Comparison of ENCODE assay signal across 2 cellular contexts in the genomic region with DNA sequence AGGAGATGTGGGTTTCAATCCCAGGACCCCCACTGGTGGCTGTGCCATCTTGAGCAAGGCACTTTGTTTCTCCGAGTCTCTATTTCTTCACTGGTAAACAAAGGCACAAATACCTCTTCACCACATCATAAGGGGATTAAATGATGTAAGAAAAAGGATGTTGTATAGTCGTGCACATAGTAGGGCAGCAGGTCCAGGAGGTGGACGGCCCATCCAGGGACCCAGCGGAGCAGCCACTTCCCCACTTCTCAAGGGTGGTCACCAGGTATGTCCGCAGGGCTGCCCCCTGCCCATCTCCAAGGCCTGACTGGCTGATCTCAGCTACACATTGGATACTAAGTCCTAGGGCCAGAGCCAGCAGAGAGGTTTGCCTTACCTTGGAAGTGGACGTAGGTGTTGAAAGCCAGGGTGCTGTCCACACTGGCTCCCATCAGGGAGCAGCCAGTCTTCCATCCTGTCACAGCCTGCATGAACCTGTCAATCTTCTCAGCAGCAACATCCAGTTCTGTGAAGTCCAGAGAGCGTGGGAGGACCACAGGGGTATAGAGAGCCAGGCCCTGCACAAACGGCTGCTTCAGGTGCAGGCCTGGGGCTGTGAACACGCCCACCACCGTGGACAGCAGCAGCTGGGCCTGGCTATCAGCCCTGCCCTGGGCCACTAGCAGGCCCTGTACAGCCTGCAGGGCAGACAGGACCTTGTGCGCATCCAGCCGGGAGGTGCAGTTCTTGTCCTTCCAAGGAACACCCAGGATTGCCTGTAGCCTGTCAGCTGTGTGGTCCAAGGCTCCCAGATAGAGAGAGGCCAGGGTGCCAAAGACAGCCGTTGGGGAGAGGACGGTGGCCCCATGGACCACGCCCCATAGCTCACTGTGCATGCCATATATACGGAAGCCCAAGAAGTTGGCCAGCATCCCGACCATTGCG.
TF ChIP-seq lines count a peak whose summit lies in the region.

No MANE protein-coding gene starts in this region.

TF ChIP-seq in H1, 55 proteins besides CTCF, POLR2A, EP300 and RAD21:
- TF ChIP-seq, protein P1, sequence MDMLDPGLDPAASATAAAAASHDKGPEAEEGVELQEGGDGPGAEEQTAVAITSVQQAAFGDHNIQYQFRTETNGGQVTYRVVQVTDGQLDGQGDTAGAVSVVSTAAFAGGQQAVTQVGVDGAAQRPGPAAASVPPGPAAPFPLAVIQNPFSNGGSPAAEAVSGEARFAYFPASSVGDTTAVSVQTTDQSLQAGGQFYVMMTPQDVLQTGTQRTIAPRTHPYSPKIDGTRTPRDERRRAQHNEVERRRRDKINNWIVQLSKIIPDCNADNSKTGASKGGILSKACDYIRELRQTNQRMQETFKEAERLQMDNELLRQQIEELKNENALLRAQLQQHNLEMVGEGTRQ (IDR thresholded peaks at IDR 0.05; ENCODE audit: low read length), result no peak
- TF ChIP-seq HDAC2 (IDR thresholded peaks at IDR 0.05; ENCODE audit: borderline replicate concordance in 1 of 2, low read depth in 2 of 2, low read length in 2 of 2) (no peak), RFX5 (IDR thresholded peaks at IDR 0.05; ENCODE audit: borderline replicate concordance, low read depth, low read length) (no peak), PHF8 (conservative IDR thresholded peaks at IDR 0.05; ENCODE audit: low read depth, low read length) (no peak), GABPA (IDR thresholded peaks at IDR 0.05; ENCODE audit: borderline replicate concordance, insufficient read depth, low read length) (no peak), CBX5 (IDR thresholded peaks at IDR 0.05; ENCODE audit: low read depth, low read length) (no peak)
- TF ChIP-seq, protein P2, sequence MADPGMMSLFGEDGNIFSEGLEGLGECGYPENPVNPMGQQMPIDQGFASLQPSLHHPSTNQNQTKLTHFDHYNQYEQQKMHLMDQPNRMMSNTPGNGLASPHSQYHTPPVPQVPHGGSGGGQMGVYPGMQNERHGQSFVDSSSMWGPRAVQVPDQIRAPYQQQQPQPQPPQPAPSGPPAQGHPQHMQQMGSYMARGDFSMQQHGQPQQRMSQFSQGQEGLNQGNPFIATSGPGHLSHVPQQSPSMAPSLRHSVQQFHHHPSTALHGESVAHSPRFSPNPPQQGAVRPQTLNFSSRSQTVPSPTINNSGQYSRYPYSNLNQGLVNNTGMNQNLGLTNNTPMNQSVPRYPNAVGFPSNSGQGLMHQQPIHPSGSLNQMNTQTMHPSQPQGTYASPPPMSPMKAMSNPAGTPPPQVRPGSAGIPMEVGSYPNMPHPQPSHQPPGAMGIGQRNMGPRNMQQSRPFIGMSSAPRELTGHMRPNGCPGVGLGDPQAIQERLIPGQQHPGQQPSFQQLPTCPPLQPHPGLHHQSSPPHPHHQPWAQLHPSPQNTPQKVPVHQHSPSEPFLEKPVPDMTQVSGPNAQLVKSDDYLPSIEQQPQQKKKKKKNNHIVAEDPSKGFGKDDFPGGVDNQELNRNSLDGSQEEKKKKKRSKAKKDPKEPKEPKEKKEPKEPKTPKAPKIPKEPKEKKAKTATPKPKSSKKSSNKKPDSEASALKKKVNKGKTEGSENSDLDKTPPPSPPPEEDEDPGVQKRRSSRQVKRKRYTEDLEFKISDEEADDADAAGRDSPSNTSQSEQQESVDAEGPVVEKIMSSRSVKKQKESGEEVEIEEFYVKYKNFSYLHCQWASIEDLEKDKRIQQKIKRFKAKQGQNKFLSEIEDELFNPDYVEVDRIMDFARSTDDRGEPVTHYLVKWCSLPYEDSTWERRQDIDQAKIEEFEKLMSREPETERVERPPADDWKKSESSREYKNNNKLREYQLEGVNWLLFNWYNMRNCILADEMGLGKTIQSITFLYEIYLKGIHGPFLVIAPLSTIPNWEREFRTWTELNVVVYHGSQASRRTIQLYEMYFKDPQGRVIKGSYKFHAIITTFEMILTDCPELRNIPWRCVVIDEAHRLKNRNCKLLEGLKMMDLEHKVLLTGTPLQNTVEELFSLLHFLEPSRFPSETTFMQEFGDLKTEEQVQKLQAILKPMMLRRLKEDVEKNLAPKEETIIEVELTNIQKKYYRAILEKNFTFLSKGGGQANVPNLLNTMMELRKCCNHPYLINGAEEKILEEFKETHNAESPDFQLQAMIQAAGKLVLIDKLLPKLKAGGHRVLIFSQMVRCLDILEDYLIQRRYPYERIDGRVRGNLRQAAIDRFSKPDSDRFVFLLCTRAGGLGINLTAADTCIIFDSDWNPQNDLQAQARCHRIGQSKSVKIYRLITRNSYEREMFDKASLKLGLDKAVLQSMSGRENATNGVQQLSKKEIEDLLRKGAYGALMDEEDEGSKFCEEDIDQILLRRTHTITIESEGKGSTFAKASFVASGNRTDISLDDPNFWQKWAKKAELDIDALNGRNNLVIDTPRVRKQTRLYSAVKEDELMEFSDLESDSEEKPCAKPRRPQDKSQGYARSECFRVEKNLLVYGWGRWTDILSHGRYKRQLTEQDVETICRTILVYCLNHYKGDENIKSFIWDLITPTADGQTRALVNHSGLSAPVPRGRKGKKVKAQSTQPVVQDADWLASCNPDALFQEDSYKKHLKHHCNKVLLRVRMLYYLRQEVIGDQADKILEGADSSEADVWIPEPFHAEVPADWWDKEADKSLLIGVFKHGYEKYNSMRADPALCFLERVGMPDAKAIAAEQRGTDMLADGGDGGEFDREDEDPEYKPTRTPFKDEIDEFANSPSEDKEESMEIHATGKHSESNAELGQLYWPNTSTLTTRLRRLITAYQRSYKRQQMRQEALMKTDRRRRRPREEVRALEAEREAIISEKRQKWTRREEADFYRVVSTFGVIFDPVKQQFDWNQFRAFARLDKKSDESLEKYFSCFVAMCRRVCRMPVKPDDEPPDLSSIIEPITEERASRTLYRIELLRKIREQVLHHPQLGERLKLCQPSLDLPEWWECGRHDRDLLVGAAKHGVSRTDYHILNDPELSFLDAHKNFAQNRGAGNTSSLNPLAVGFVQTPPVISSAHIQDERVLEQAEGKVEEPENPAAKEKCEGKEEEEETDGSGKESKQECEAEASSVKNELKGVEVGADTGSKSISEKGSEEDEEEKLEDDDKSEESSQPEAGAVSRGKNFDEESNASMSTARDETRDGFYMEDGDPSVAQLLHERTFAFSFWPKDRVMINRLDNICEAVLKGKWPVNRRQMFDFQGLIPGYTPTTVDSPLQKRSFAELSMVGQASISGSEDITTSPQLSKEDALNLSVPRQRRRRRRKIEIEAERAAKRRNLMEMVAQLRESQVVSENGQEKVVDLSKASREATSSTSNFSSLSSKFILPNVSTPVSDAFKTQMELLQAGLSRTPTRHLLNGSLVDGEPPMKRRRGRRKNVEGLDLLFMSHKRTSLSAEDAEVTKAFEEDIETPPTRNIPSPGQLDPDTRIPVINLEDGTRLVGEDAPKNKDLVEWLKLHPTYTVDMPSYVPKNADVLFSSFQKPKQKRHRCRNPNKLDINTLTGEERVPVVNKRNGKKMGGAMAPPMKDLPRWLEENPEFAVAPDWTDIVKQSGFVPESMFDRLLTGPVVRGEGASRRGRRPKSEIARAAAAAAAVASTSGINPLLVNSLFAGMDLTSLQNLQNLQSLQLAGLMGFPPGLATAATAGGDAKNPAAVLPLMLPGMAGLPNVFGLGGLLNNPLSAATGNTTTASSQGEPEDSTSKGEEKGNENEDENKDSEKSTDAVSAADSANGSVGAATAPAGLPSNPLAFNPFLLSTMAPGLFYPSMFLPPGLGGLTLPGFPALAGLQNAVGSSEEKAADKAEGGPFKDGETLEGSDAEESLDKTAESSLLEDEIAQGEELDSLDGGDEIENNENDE (IDR thresholded peaks at IDR 0.05; ENCODE audit: insufficient replicate concordance, low read length), result no peak

TF ChIP-seq in liver, 16 proteins besides CTCF, POLR2A, EP300 and RAD21:
- TF ChIP-seq NR2F2 (IDR thresholded peaks at IDR 0.05) (no peak), RXRA (IDR thresholded peaks at IDR 0.05) (peak in 1 of 2 donors; percentile 6), HNF4G (IDR thresholded peaks at IDR 0.05) (no peak), FOXA1 (IDR thresholded peaks at IDR 0.05) (no peak), TAF1 (conservative IDR thresholded peaks at IDR 0.05) (peak; percentile 51)
- TF ChIP-seq, protein P3, sequence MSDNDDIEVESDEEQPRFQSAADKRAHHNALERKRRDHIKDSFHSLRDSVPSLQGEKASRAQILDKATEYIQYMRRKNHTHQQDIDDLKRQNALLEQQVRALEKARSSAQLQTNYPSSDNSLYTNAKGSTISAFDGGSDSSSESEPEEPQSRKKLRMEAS (IDR thresholded peaks at IDR 0.05), result peak; percentile 12
- TF ChIP-seq, protein P4, sequence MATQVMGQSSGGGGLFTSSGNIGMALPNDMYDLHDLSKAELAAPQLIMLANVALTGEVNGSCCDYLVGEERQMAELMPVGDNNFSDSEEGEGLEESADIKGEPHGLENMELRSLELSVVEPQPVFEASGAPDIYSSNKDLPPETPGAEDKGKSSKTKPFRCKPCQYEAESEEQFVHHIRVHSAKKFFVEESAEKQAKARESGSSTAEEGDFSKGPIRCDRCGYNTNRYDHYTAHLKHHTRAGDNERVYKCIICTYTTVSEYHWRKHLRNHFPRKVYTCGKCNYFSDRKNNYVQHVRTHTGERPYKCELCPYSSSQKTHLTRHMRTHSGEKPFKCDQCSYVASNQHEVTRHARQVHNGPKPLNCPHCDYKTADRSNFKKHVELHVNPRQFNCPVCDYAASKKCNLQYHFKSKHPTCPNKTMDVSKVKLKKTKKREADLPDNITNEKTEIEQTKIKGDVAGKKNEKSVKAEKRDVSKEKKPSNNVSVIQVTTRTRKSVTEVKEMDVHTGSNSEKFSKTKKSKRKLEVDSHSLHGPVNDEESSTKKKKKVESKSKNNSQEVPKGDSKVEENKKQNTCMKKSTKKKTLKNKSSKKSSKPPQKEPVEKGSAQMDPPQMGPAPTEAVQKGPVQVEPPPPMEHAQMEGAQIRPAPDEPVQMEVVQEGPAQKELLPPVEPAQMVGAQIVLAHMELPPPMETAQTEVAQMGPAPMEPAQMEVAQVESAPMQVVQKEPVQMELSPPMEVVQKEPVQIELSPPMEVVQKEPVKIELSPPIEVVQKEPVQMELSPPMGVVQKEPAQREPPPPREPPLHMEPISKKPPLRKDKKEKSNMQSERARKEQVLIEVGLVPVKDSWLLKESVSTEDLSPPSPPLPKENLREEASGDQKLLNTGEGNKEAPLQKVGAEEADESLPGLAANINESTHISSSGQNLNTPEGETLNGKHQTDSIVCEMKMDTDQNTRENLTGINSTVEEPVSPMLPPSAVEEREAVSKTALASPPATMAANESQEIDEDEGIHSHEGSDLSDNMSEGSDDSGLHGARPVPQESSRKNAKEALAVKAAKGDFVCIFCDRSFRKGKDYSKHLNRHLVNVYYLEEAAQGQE (IDR thresholded peaks at IDR 0.05), result peak; percentile 97
- TF ChIP-seq, protein P5, sequence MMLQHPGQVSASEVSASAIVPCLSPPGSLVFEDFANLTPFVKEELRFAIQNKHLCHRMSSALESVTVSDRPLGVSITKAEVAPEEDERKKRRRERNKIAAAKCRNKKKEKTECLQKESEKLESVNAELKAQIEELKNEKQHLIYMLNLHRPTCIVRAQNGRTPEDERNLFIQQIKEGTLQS (IDR thresholded peaks at IDR 0.05), result no peak
